Comparison of ENCODE assay signal across 12 cellular contexts in genomic region chr15:39585871-39586301, GRCh38. TPM values are rescaled to one million over a fixed set of nuclear protein-coding genes. Genes with fewer than 3 reads are reported as not detected.
A peak's percentile ranks its signal among the peaks of the same experiment; 100 is the strongest.
DNase-seq lines count a peak whose midpoint lies in the region; ATAC-seq, FAIRE-seq and TF ChIP-seq lines count a peak whose summit lies in the region.
"Had no signal": no experiment of that assay in that cellular context is flagged by ENCODE, and none has a peak within 500 bp of the region (broad histone marks: within the 10 kb centered on the region; RNA-seq: fewer than 3 reads in every experiment).

No MANE protein-coding gene starts in this region.

- H2BK12ac ChIP-seq in H9 (ENCODE audit: insufficient read length, low read depth, low read length), result no peak overlapping the region

- H3K79me2 ChIP-seq in keratinocyte (ENCODE audit: control insufficient read depth, insufficient read depth, low read length) (peaks cover 29% of the 10 kb centered on the region), H9 (ENCODE audit: insufficient read depth, low read length) (no peaks in the 10 kb centered on the region; the same call in 1 of the 2 replicates)

- no peak overlapping the region for H3T11ph ChIP-seq in H9 (ENCODE audit: low read length)

- dilution Hi-C loops in keratinocyte (cut with MboI; ENCODE audit: extremely low pct_ligation_motif_present, low sequenced_read_pairs), result no loop called here

- H3K4me2 ChIP-seq in keratinocyte (ENCODE audit: control insufficient read depth, extremely low read depth, insufficient read depth, low read depth, low read length), result no peak overlapping the region
- H3K4me2 ChIP-seq in H9 (ENCODE audit: insufficient read depth, insufficient read length, low read length), result no peak overlapping the region

- H4K8ac ChIP-seq in H9 (replicated peaks; ENCODE audit: insufficient read length, low read depth, low read length), result no peak overlapping the region

- TF ChIP-seq POLR2A in breast epithelium (IDR thresholded peaks at IDR 0.05), result no peak

- H3K9ac ChIP-seq in keratinocyte (ENCODE audit: control insufficient read depth, extremely low read depth, insufficient read depth, low read length) (no peak overlapping the region), H9 (ENCODE audit: extremely low read depth, insufficient read length, low read length) (no peak overlapping the region)

- H3K14ac ChIP-seq in H9 (ENCODE audit: insufficient read depth, low read length), result no peak overlapping the region

- no peak overlapping the region for H2BK5ac ChIP-seq in H9 (ENCODE audit: insufficient read length, low read length)

- intact Hi-C loops in breast epithelium (cut with DNase I; ENCODE audit: low total_unique reads), result no loop called here

- no peak overlapping the region for H3K4ac ChIP-seq in H9 (ENCODE audit: low read depth, low read length)

- H3K9me1 ChIP-seq in keratinocyte (ENCODE audit: control insufficient read depth, extremely low read depth, insufficient read depth, low read length), result no peaks in the 10 kb centered on the region

- H3K4me1 Mint-ChIP-seq in H9, result peaks cover 20 to 26% of the 10 kb centered on the region in 2 experiments

- no peak overlapping the region for H3K56ac ChIP-seq in H9 (ENCODE audit: insufficient read length, low read depth, low read length)

- TF ChIP-seq CTCF in HFF-Myc (IDR thresholded peaks at IDR 0.05; ENCODE audit: low read depth, low read length, missing control alignments), result no peak
- no peak for TF ChIP-seq CTCF in breast epithelium (IDR thresholded peaks at IDR 0.05)
- no peak for TF ChIP-seq CTCF in keratinocyte (optimal IDR thresholded peaks at IDR 0.05 in 1 of 3, IDR thresholded peaks at IDR 0.05 in 1 of 3, conservative IDR thresholded peaks at IDR 0.05 in 1 of 3; ENCODE audit: extremely low read depth in 1 of 3, insufficient read depth in 2 of 3, low read length in 3 of 3)
- no peak for TF ChIP-seq CTCF in H9 (conservative IDR thresholded peaks at IDR 0.05)

- H2AFZ ChIP-seq in keratinocyte (ENCODE audit: control insufficient read depth, low read length), result no peak overlapping the region
- no peak overlapping the region for H2AFZ ChIP-seq in H9 (ENCODE audit: low read length)

- no peak overlapping the region for H2BK20ac ChIP-seq in H9 (ENCODE audit: low read depth, low read length, poor library complexity, severe bottlenecking)

- H3K18ac ChIP-seq in H9 (ENCODE audit: insufficient read length, low read depth, low read length), result no peak overlapping the region

- no peak overlapping the region for H3K4me3 Mint-ChIP-seq in H9
- H3K4me3 Mint-ChIP-seq: CD8-positive, alpha-beta T cell had no signal

- H3K9me3 ChIP-seq in breast epithelium, result no peaks in the 10 kb centered on the region
- H3K9me3 ChIP-seq in keratinocyte (ENCODE audit: control insufficient read depth, low read depth, low read length), result no peaks in the 10 kb centered on the region
- H3K9me3 ChIP-seq in H9 (ENCODE audit: control insufficient read depth, low read depth, low read length), result no peaks in the 10 kb centered on the region
- no peaks in the 10 kb centered on the region for H3K9me3 ChIP-seq in small intestine (ENCODE audit: control insufficient read depth, low read depth)

- H3K4me1 ChIP-seq in breast epithelium (peaks cover 9% of the 10 kb centered on the region in 2 donors), keratinocyte (ENCODE audit: control insufficient read depth, extremely low read depth, insufficient read depth, low read length) (peaks cover 13% of the 10 kb centered on the region), H9 (ENCODE audit: insufficient read depth, low read length) (no peaks in the 10 kb centered on the region; the same call in 1 of the 2 replicates), small intestine (ENCODE audit: control insufficient read depth in 2 of 2, insufficient read depth in 1 of 2, low read depth in 1 of 2, low read length in 1 of 2) (no peaks in the 10 kb centered on the region)

- no peak overlapping the region for H2BK15ac ChIP-seq in H9 (ENCODE audit: low read depth, low read length)

- H3K27me3 Mint-ChIP-seq in H9 (ENCODE audit: low read depth), result no peaks in the 10 kb centered on the region; the same call in 1 of the 2 replicates

- H4K5ac ChIP-seq in H9 (ENCODE audit: insufficient read length, low read depth, low read length), result no peak overlapping the region

- H4K91ac ChIP-seq in H9 (ENCODE audit: insufficient read length, low read depth, low read length), result no peak overlapping the region

- no peak for ATAC-seq in GM21723 (IDR thresholded peaks at IDR 0.05; ENCODE audit: unreplicated experiment)
- ATAC-seq: CD8-positive, alpha-beta T cell had no signal

- H2BK120ac ChIP-seq in H9 (ENCODE audit: low read depth, low read length, poor library complexity, severe bottlenecking), result no peak overlapping the region

- H3K36me3 ChIP-seq in breast epithelium (peaks cover 4% of the 10 kb centered on the region), keratinocyte (ENCODE audit: control insufficient read depth in 2 of 2, extremely low read depth in 1 of 2, insufficient read depth in 2 of 2, low read length in 2 of 2) (peaks cover 46 to 80% of the 10 kb centered on the region in 2 experiments), small intestine (ENCODE audit: control insufficient read depth in 2 of 2, insufficient read depth in 2 of 2, low read length in 2 of 2) (peaks cover 0 to 5% of the 10 kb centered on the region in 2 donors)

- H3K36me3 Mint-ChIP-seq in H9 (ENCODE audit: insufficient read depth in 1 of 3, low read depth in 3 of 3), result peaks cover 52 to 91% (median 90%) of the 10 kb centered on the region in 3 experiments; a peak in 6 of 7 replicates
- H3K36me3 Mint-ChIP-seq: CD8-positive, alpha-beta T cell had no signal

- H3K27ac Mint-ChIP-seq in H9, result peak overlapping the region in 1 of 3 experiments; percentile 12; a peak in 1 of 7 replicates
- H3K27ac Mint-ChIP-seq: CD8-positive, alpha-beta T cell had no signal

- no peak overlapping the region for H3K23ac ChIP-seq in H9 (ENCODE audit: insufficient read length, low read depth, low read length)

- FAIRE-seq in keratinocyte (lab: Jason Lieb, UNC) (no peak), small intestine (lab: Jason Lieb, UNC) (no peak)

- peaks cover 11% of the 10 kb centered on the region for H3K23me2 ChIP-seq in H9 (ENCODE audit: insufficient read length, low read depth, low read length, poor library complexity, severe bottlenecking)

- WGBS in H9 (ENCODE audit: extremely low coverage, insufficient read length, low lambda C conversion rate), result no CpG with 5 or more reads among the region's 4 CpGs
- 84 to 88% (median 85%) methylated on average over 4 of the region's 4 CpGs for WGBS in small intestine, 3 donors

- no peaks in the 10 kb centered on the region for H3K79me1 ChIP-seq in H9 (ENCODE audit: insufficient read depth, low read depth, low read length, poor library complexity, severe bottlenecking)

- H2AK5ac ChIP-seq in H9 (ENCODE audit: insufficient read length, low read length), result no peak overlapping the region

- peaks cover 0 to 5% of the 10 kb centered on the region in 2 experiments; a peak in 1 of 5 replicates for H3K9me3 Mint-ChIP-seq in H9
- H3K9me3 Mint-ChIP-seq: CD8-positive, alpha-beta T cell had no signal

- peak overlapping the region; percentile 81 for H3K4me3 ChIP-seq in HFF-Myc (replicated peaks; ENCODE audit: low read depth, low read length)
- H3K4me3 ChIP-seq in breast epithelium, result peak overlapping the region in 2 of 3 donors; percentile 71 to 88
- H3K4me3 ChIP-seq in keratinocyte (ENCODE audit: control insufficient read depth in 2 of 3, extremely low read depth in 1 of 3, insufficient read depth in 2 of 3, low read depth in 1 of 3, low read length in 3 of 3), result no peak overlapping the region
- no peak overlapping the region for H3K4me3 ChIP-seq in small intestine (ENCODE audit: low read depth in 1 of 2, low read length in 2 of 2)

- H3K27me3 ChIP-seq in breast epithelium, result no peaks in the 10 kb centered on the region
- no peaks in the 10 kb centered on the region for H3K27me3 ChIP-seq in keratinocyte (ENCODE audit: control insufficient read depth, extremely low read depth, insufficient read depth, low read length)
- no peaks in the 10 kb centered on the region for H3K27me3 ChIP-seq in H9 (ENCODE audit: insufficient read depth, low read length)
- no peaks in the 10 kb centered on the region for H3K27me3 ChIP-seq in small intestine (ENCODE audit: control insufficient read depth in 2 of 2, insufficient read depth in 2 of 2, low read length in 2 of 2)

- DNase-seq in HFF-Myc (ENCODE audit: extremely low read depth, low read depth) (no peak), breast epithelium (ENCODE audit: low spot score in 2 of 2) (no peak), keratinocyte (ENCODE audit: low read depth, low spot score) (peak; percentile 13), stromal cell of bone marrow (ENCODE audit: low read depth) (peak; percentile 7), T-helper 9 cell (no peak), H9 (no peak), small intestine (no peak)
- DNase-seq: activated CD4-positive, CD25-positive, alpha-beta regulatory T cell treated with anti-CD3 and anti-CD28 coated beads, Interleukin-2, amount 50 U/mL, for 72 hours; CD8-positive, alpha-beta T cell; NCI-H510A treated with DMSO at 0.1 percent for 48 hours; stimulated activated CD8-positive, alpha-beta memory T cell treated with anti-CD3 and anti-CD28 coated beads, Interleukin-4, amount 100 ng/mL, for 48 hours had no signal

- H4K20me1 ChIP-seq in keratinocyte (ENCODE audit: control insufficient read depth, extremely low read depth, insufficient read depth, low read length) (peaks cover 74% of the 10 kb centered on the region), H9 (ENCODE audit: control insufficient read depth, insufficient read depth, insufficient read length) (no peaks in the 10 kb centered on the region)

- H3K27ac ChIP-seq in breast epithelium (peak overlapping the region in 1 of 2 donors; percentile 57), keratinocyte (ENCODE audit: control insufficient read depth, insufficient read depth, low read length) (no peak overlapping the region), H9 (ENCODE audit: insufficient read length, low read depth, low read length) (no peak overlapping the region), small intestine (ENCODE audit: low read depth in 1 of 2, low read length in 1 of 2) (peak overlapping the region in 1 of 2 donors; percentile 1)

RNA-seq across cellular contexts. Expression of gene THBS1, which starts 5.0 kb away (rescaled TPM):
- total RNA-seq in breast epithelium (100 to 1,000 TPM; 106 to 623 (median 386) TPM), H9 (2021) (67.7 and 72.1 TPM in 2 replicates)
- polyA plus RNA-seq in keratinocyte (585 to 1,976 TPM (median 789 TPM) in 3 replicates), small intestine (10 to 100 TPM in 1 of 3 donors, 1 to 10 TPM in 2; 2.0 to 69.8 (median 3.5) TPM)
- polyA plus RNA-seq in keratinocyte (2011; ENCODE audit: low read depth), result 224 TPM
- 250 and 267 TPM in 2 replicates for polyA plus RNA-seq in keratinocyte (2011; cell fraction: cytosol; rRNA removed)
- polyA plus RNA-seq in keratinocyte (2011; cell fraction: nucleus; rRNA removed), result 2,729 and 2,799 TPM in 2 replicates
- polyA plus RNA-seq in keratinocyte (2012; ENCODE audit: low replicate concordance), result 152 and 2,223 TPM in 2 replicates
- 2,799 to 14,102 TPM (median 5,100 TPM) in 3 replicates for polyA minus RNA-seq in keratinocyte
- polyA minus RNA-seq in keratinocyte (2011; cell fraction: cytosol; rRNA and poly(A)+ RNA removed), result 2,733 TPM
- polyA minus RNA-seq in keratinocyte (2011; cell fraction: nucleus; rRNA and poly(A)+ RNA removed), result 7,793 and 10,292 TPM in 2 replicates

Comparison
In these comparisons a context has a peak if more than half of its experiments do, and no peak if none do; other contexts are left out.
1. DNase-seq: peak in keratinocyte (single experiment) and stromal cell of bone marrow (single experiment); none in HFF-Myc (single experiment), breast epithelium (0 of 2), T-helper 9 cell (single experiment), H9 (single experiment) and small intestine (single experiment).
2. H3K4me3 ChIP-seq: peak in HFF-Myc (single experiment) and breast epithelium (2 of 3); none in keratinocyte (0 of 3) and small intestine (0 of 2).